ENCODE assay signal across 11 cellular contexts in genomic region chr2:202135111-202135874, GRCh38.
A peak's percentile ranks its signal among the peaks of the same experiment; 100 is the strongest.
DNase-seq lines count a peak whose midpoint lies in the region; FAIRE-seq and TF ChIP-seq lines count a peak whose summit lies in the region.
"Had no signal": no experiment of that assay in that cellular context is flagged by ENCODE, and none has a peak within 500 bp of the region (broad histone marks: within the 10 kb centered on the region; RNA-seq: fewer than 3 reads in every experiment).

No MANE protein-coding gene starts in this region.

- FAIRE-seq in H54 (lab: Jason Lieb, UNC), result peak; percentile 60
- FAIRE-seq in bronchial epithelial cell (lab: Jason Lieb, UNC), result no peak
- FAIRE-seq in D721Med (lab: Jason Lieb, UNC), result no peak
- no peak for FAIRE-seq in urothelium cell line (lab: Jason Lieb, UNC)

- H3K36me3 ChIP-seq in bronchial epithelial cell (ENCODE audit: control insufficient read depth, insufficient read depth, low read length), result no peaks in the 10 kb centered on the region

- DNase-seq in H54 (ENCODE audit: insufficient read length, low spot score) (peak; percentile 35), bronchial epithelial cell (ENCODE audit: low read depth) (peak; percentile 65), left kidney (ENCODE audit: low read depth, low spot score) (peak; percentile 79), stromal cell of bone marrow (ENCODE audit: low read depth) (peak; percentile 99), D721Med (ENCODE audit: insufficient read length, low spot score) (no peak), NOMO-1 treated with DMSO at 0.1 percent for 48 hours (lab: John Stamatoyannopoulos, UW; ENCODE audit: unreplicated experiment) (no peak), COLO668 (lab: John Stamatoyannopoulos, UW; ENCODE audit: unreplicated experiment) (no peak), urothelium cell line (ENCODE audit: low spot score) (no peak)
- DNase-seq: activated effector memory CD4-positive, alpha-beta T cell treated with Interleukin-2 at 50 U/mL for 16 hours; KBM-7 had no signal

- no peak overlapping the region for H3K4me3 ChIP-seq in bronchial epithelial cell (ENCODE audit: low read depth, low read length)
- H3K4me3 ChIP-seq: SK-N-MC had no signal

- TF ChIP-seq CTCF in bronchial epithelial cell (IDR thresholded peaks at IDR 0.05; ENCODE audit: insufficient read depth, low read length, severe bottlenecking) (no peak), D721Med (IDR thresholded peaks at IDR 0.05; ENCODE audit: insufficient read depth, missing control alignments) (no peak)

- peaks cover 3% of the 10 kb centered on the region for H3K27me3 ChIP-seq in bronchial epithelial cell (ENCODE audit: control insufficient read depth, insufficient read depth, low read length)

- no peak for TF ChIP-seq POLR2A in H54 (IDR thresholded peaks at IDR 0.05; ENCODE audit: low read depth, low read length)

Comparison
In these comparisons a context has a peak if more than half of its experiments do, and no peak if none do; other contexts are left out.
1. DNase-seq: peak in H54 (single experiment), bronchial epithelial cell (single experiment), left kidney (single experiment) and stromal cell of bone marrow (single experiment); none in D721Med (single experiment), NOMO-1 treated with DMSO at 0.1 percent for 48 hours (single experiment), COLO668 (single experiment) and urothelium cell line (single experiment).